In the genomic region with DNA sequence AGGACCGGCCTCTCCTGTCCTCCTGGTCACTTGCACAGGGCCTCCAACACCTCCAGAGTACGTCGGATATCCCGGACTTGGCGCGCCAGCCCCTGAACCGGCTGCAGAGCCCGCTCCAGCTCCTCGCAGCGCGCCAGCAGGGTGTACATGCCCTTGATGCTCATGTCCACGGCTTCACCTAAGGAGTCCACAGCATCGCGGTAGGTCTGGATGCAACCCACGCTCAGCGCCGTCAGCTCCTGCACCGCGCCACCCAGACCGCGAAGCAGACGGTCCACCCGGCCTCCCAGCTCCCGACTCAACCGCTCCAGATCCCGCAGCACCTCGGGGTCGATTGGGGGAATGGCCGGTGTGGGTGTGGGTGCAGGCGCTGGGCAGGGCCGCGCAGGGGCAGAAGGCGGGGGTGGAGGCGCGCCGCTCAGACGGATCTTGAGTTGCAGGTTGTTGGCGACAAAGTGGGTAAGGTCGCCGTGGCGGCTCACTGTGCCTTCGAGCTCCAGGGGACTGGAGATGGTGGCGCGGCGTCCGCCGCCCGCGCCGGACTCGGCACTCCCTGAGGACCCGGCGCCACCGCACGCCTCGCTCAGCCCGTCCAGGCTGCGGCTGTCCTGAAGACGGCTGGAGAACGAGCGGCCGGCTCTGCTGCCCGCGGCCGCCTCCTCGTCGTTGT, we compare ENCODE assay signal across 6 cellular contexts. TPM values are rescaled to one million over a fixed set of nuclear protein-coding genes. Genes with fewer than 3 reads are reported as not detected.
DNase-seq lines count a peak whose midpoint lies in the region; FAIRE-seq and TF ChIP-seq lines count a peak whose summit lies in the region.

No MANE protein-coding gene starts in this region.

- H3K27ac ChIP-seq in endothelial cell of umbilical vein (ENCODE audit: insufficient read depth, low read depth, low read length) (peak overlapping the region; percentile 65), small intestine (ENCODE audit: low read depth in 1 of 2, low read length in 1 of 2) (peak overlapping the region; percentile 86 to 97)

- WGBS in small intestine, 3 donors: 1 to 3% (median 2%) methylated on average over 62 to 67 of the region's 67 CpGs

- H3K4me2 ChIP-seq in endothelial cell of umbilical vein (ENCODE audit: insufficient read depth, low read length): peak overlapping the region; percentile 71

- no peaks in the 10 kb centered on the region for H3K9me3 ChIP-seq in endothelial cell of umbilical vein (replicated peaks; ENCODE audit: control insufficient read depth, insufficient read depth, low read length)
- H3K9me3 ChIP-seq in small intestine (ENCODE audit: control insufficient read depth, low read depth): no peaks in the 10 kb centered on the region

- H3K9ac ChIP-seq in endothelial cell of umbilical vein (replicated peaks; ENCODE audit: extremely low read depth, insufficient read depth, low read length): peak overlapping the region; percentile 79

- peaks cover 27% of the 10 kb centered on the region for H3K4me1 ChIP-seq in endothelial cell of umbilical vein (ENCODE audit: control insufficient read depth, extremely low read depth, insufficient read depth, low read length)
- H3K4me1 ChIP-seq in small intestine (ENCODE audit: control insufficient read depth in 2 of 2, insufficient read depth in 1 of 2, low read depth in 1 of 2, low read length in 1 of 2): peaks cover 6% of the 10 kb centered on the region in 2 donors

- no peak for TF ChIP-seq POLR2A in endothelial cell of umbilical vein (IDR thresholded peaks at IDR 0.05; ENCODE audit: low read depth, low read length)

- H4K20me1 ChIP-seq in endothelial cell of umbilical vein (replicated peaks; ENCODE audit: control insufficient read depth, extremely low read depth, insufficient read depth, low read length): no peaks in the 10 kb centered on the region

- intact Hi-C loops in endothelial cell of umbilical vein (cut with micrococcal nuclease): no loop called here

- H3K36me3 ChIP-seq in endothelial cell of umbilical vein (ENCODE audit: control insufficient read depth in 2 of 2, extremely low read depth in 1 of 2, insufficient read depth in 2 of 2, low read length in 2 of 2): no peaks in the 10 kb centered on the region
- no peaks in the 10 kb centered on the region for H3K36me3 ChIP-seq in small intestine (ENCODE audit: control insufficient read depth in 2 of 2, insufficient read depth in 2 of 2, low read length in 2 of 2)

- CTCF ChIA-PET in endothelial cell of umbilical vein (lab: Charles Lee): interaction anchor here (1.0 to 4.3 kb wide), 6 partner anchors 16 to 112 kb away, joined by 3 to 34 read pairs (median 4); a partner anchor contains a TSS

- FAIRE-seq in endothelial cell of umbilical vein (lab: Jason Lieb, UNC): no peak
- no peak for FAIRE-seq in small intestine (lab: Jason Lieb, UNC)
- FAIRE-seq in HTR-8/SVneo (lab: Jason Lieb, UNC): no peak

- H3K9me1 ChIP-seq in endothelial cell of umbilical vein (replicated peaks; ENCODE audit: control insufficient read depth, extremely low read depth, insufficient read depth, low read length): no peaks in the 10 kb centered on the region

- peak; percentile 74 for DNase-seq in activated effector memory CD4-positive, alpha-beta T cell treated with anti-CD3 and anti-CD28 coated beads, Interleukin-2, amount 50 U/mL, for 16 hours
- no peak for DNase-seq in activated effector memory CD4-positive, alpha-beta T cell treated with Interleukin-2 at 50 U/mL for 16 hours
- DNase-seq in endothelial cell of umbilical vein (ENCODE audit: low read depth, low spot score): peak; percentile 37
- peak; percentile 26 for DNase-seq in small intestine
- no peak for DNase-seq in HTR-8/SVneo (ENCODE audit: insufficient read length, low spot score)
- DNase-seq in UCSD-AML1 (lab: John Stamatoyannopoulos, UW; ENCODE audit: unreplicated experiment): no peak

- dilution Hi-C loops in endothelial cell of umbilical vein (cut with MboI; ENCODE audit: extremely low pct_ligation_motif_present, low sequenced_read_pairs): no loop called here

- H2AFZ ChIP-seq in endothelial cell of umbilical vein (ENCODE audit: low read depth, low read length): peak overlapping the region; percentile 78

- BruUV-seq in endothelial cell of umbilical vein (replicated peaks; lab: Mats Ljungman, UMichigan): no TSS peak

- TF ChIP-seq CTCF in endothelial cell of umbilical vein (IDR thresholded peaks at IDR 0.05; ENCODE audit: extremely low read depth in 1 of 2, insufficient read depth in 1 of 2, low read depth in 1 of 2, low read length in 2 of 2): no peak

- POLR2A ChIA-PET in endothelial cell of umbilical vein (lab: Charles Lee): interaction anchor here (0.7 to 2.7 kb wide), 3 partner anchors 16 to 33 kb away, joined by 3 to 17 read pairs (median 8); no protein-coding TSS in a partner anchor

- H3K79me2 ChIP-seq in endothelial cell of umbilical vein (ENCODE audit: control insufficient read depth, insufficient read depth, low read length): peaks cover 8% of the 10 kb centered on the region

- H3K27me3 ChIP-seq in endothelial cell of umbilical vein (ENCODE audit: control insufficient read depth in 2 of 2, insufficient read depth in 2 of 2, low read length in 2 of 2): no peaks in the 10 kb centered on the region
- no peaks in the 10 kb centered on the region for H3K27me3 ChIP-seq in small intestine (ENCODE audit: control insufficient read depth in 2 of 2, insufficient read depth in 2 of 2, low read length in 2 of 2)

- H3K4me3 ChIP-seq in endothelial cell of umbilical vein (replicated peaks in 1 of 3; ENCODE audit: insufficient read depth in 1 of 3, low read depth in 1 of 3, low read length in 3 of 3) (peak overlapping the region; percentile 45 to 66 (median 49)), small intestine (ENCODE audit: low read depth in 1 of 2, low read length in 2 of 2) (peak overlapping the region; percentile 82 to 92)

TF ChIP-seq in endothelial cell of umbilical vein, 7 proteins besides CTCF, POLR2A, EP300 and RAD21 (continues in another document):
- TF ChIP-seq, protein P1, sequence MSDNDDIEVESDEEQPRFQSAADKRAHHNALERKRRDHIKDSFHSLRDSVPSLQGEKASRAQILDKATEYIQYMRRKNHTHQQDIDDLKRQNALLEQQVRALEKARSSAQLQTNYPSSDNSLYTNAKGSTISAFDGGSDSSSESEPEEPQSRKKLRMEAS (IDR thresholded peaks at IDR 0.05; ENCODE audit: insufficient read depth, insufficient read length): no peak

RNA-seq across cellular contexts. Expression of a gene that starts 0.8 kb away (rescaled TPM):
- 8.3 and 9.0 TPM in 2 replicates for total RNA-seq in endothelial cell of umbilical vein
- 8.0 and 9.7 TPM in 2 replicates for polyA plus RNA-seq in endothelial cell of umbilical vein
- polyA plus RNA-seq in endothelial cell of umbilical vein (2011; cell fraction: cytosol; rRNA removed): 4.8 and 6.6 TPM in 2 replicates
- polyA plus RNA-seq in endothelial cell of umbilical vein (2011; cell fraction: nucleus; rRNA removed): 2.5 and 2.8 TPM in 2 replicates
- polyA plus RNA-seq in endothelial cell of umbilical vein (2012): 3.7 and 4.4 TPM in 2 replicates
- polyA minus RNA-seq in endothelial cell of umbilical vein: 3.1 and 4.6 TPM in 2 replicates
- polyA minus RNA-seq in endothelial cell of umbilical vein (2011; cell fraction: cytosol; rRNA and poly(A)+ RNA removed): 8.5 TPM
- polyA minus RNA-seq in endothelial cell of umbilical vein (2011; cell fraction: nucleus; rRNA and poly(A)+ RNA removed): 1.0 and 2.1 TPM in 2 replicates
- 10 to 100 TPM in 2 of 3 donors, 1 to 10 TPM in 1; 9.8 to 13.8 (median 11.8) TPM for polyA plus RNA-seq in small intestine

RNA-seq across cellular contexts. Expression of a gene that starts 13.0 kb away (rescaled TPM):
- 20.0 and 20.4 TPM in 2 replicates for total RNA-seq in endothelial cell of umbilical vein
- polyA plus RNA-seq in endothelial cell of umbilical vein (31.6 and 36.9 TPM in 2 replicates), small intestine (10 to 100 TPM in 1 of 3 donors, 1 to 10 TPM in 1, under 1 TPM in 1; 0.89 to 14.9 (median 1.4) TPM)
- 19.7 and 20.9 TPM in 2 replicates for polyA plus RNA-seq in endothelial cell of umbilical vein (2011; cell fraction: cytosol; rRNA removed)
- polyA plus RNA-seq in endothelial cell of umbilical vein (2011; cell fraction: nucleus; rRNA removed): 13.5 and 14.4 TPM in 2 replicates
- 15.9 and 18.3 TPM in 2 replicates for polyA plus RNA-seq in endothelial cell of umbilical vein (2012)
- 80.7 and 114 TPM in 2 replicates for polyA minus RNA-seq in endothelial cell of umbilical vein
- polyA minus RNA-seq in endothelial cell of umbilical vein (2011; cell fraction: cytosol; rRNA and poly(A)+ RNA removed): 29.3 TPM
- polyA minus RNA-seq in endothelial cell of umbilical vein (2011; cell fraction: nucleus; rRNA and poly(A)+ RNA removed): 65.0 and 76.3 TPM in 2 replicates

RNA-seq across cellular contexts. Expression of a gene that starts 21.2 kb away (rescaled TPM):
- 104 and 107 TPM in 2 replicates for total RNA-seq in endothelial cell of umbilical vein
- 67.8 and 69.2 TPM in 2 replicates for polyA plus RNA-seq in endothelial cell of umbilical vein
- polyA plus RNA-seq in endothelial cell of umbilical vein (2011; cell fraction: cytosol; rRNA removed): 49.1 and 58.3 TPM in 2 replicates
- 205 and 232 TPM in 2 replicates for polyA plus RNA-seq in endothelial cell of umbilical vein (2011; cell fraction: nucleus; rRNA removed)
- polyA plus RNA-seq in endothelial cell of umbilical vein (2012): 40.6 and 74.7 TPM in 2 replicates
- polyA minus RNA-seq in endothelial cell of umbilical vein: 39.4 and 45.9 TPM in 2 replicates
- 30.4 TPM for polyA minus RNA-seq in endothelial cell of umbilical vein (2011; cell fraction: cytosol; rRNA and poly(A)+ RNA removed)
- 59.3 and 75.2 TPM in 2 replicates for polyA minus RNA-seq in endothelial cell of umbilical vein (2011; cell fraction: nucleus; rRNA and poly(A)+ RNA removed)
- 10 to 100 TPM in 1 of 3 donors, 1 to 10 TPM in 2; 4.9 to 48.4 (median 5.1) TPM for polyA plus RNA-seq in small intestine

RNA-seq across cellular contexts. Expression of a gene that starts 26.4 kb away (rescaled TPM):
- total RNA-seq in endothelial cell of umbilical vein: 31.7 and 35.9 TPM in 2 replicates
- polyA plus RNA-seq in endothelial cell of umbilical vein (28.7 and 38.0 TPM in 2 replicates), small intestine (10 to 100 TPM; 27.5 to 47.3 (median 46.2) TPM)
- polyA plus RNA-seq in endothelial cell of umbilical vein (2011; cell fraction: cytosol; rRNA removed): 28.5 and 29.9 TPM in 2 replicates
- polyA plus RNA-seq in endothelial cell of umbilical vein (2011; cell fraction: nucleus; rRNA removed): 40.8 and 49.0 TPM in 2 replicates
- 26.6 and 29.8 TPM in 2 replicates for polyA plus RNA-seq in endothelial cell of umbilical vein (2012)
- polyA minus RNA-seq in endothelial cell of umbilical vein: 14.1 and 18.6 TPM in 2 replicates
- 4.8 TPM for polyA minus RNA-seq in endothelial cell of umbilical vein (2011; cell fraction: cytosol; rRNA and poly(A)+ RNA removed)
- 12.2 and 14.6 TPM in 2 replicates for polyA minus RNA-seq in endothelial cell of umbilical vein (2011; cell fraction: nucleus; rRNA and poly(A)+ RNA removed)

RNA-seq across cellular contexts. Expression of a gene that starts 37.0 kb away (rescaled TPM):
- 32.1 and 36.5 TPM in 2 replicates for total RNA-seq in endothelial cell of umbilical vein
- polyA plus RNA-seq in endothelial cell of umbilical vein: 12.1 and 13.6 TPM in 2 replicates
- 4.5 and 8.9 TPM in 2 replicates for polyA plus RNA-seq in endothelial cell of umbilical vein (2011; cell fraction: cytosol; rRNA removed)
- polyA plus RNA-seq in endothelial cell of umbilical vein (2011; cell fraction: nucleus; rRNA removed): 62.6 and 82.7 TPM in 2 replicates
- 11.4 and 13.3 TPM in 2 replicates for polyA plus RNA-seq in endothelial cell of umbilical vein (2012)
- 22.8 and 40.7 TPM in 2 replicates for polyA minus RNA-seq in endothelial cell of umbilical vein
- 12.3 TPM for polyA minus RNA-seq in endothelial cell of umbilical vein (2011; cell fraction: cytosol; rRNA and poly(A)+ RNA removed)
- 49.0 and 77.9 TPM in 2 replicates for polyA minus RNA-seq in endothelial cell of umbilical vein (2011; cell fraction: nucleus; rRNA and poly(A)+ RNA removed)
- 10 to 100 TPM; 47.8 to 79.4 (median 60.1) TPM for polyA plus RNA-seq in small intestine

Comparison
In these comparisons a context has a peak if more than half of its experiments do, and no peak if none do; other contexts are left out.
1. DNase-seq: peak in activated effector memory CD4-positive, alpha-beta T cell treated with anti-CD3 and anti-CD28 coated beads, Interleukin-2, amount 50 U/mL, for 16 hours (single experiment), endothelial cell of umbilical vein (single experiment) and small intestine (single experiment); none in activated effector memory CD4-positive, alpha-beta T cell treated with Interleukin-2 at 50 U/mL for 16 hours (single experiment), HTR-8/SVneo (single experiment) and UCSD-AML1 (single experiment).